Comparison of ENCODE assay signal across 24 cellular contexts in the genomic region with DNA sequence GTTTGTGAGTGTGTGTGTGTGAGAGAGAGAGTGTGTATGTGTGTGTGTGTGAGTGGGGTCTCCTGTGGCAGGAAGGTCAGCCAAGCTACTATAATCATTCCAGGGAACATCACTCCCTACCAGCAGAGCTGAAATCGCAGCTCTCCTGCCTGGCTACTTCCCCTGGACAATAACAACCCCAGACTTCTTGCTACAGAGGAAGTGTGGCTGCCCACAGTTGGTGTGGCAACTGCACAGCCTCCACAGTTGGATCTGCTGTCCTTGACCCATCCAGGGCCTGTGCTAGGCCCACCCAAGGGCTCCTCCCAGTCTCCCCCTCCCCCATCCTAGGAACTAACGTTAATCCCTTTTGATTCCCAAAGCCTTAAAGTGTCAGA. TPM values are rescaled to one million over a fixed set of nuclear protein-coding genes. Genes with fewer than 3 reads are reported as not detected.
A peak's percentile ranks its signal among the peaks of the same experiment; 100 is the strongest.
DNase-seq lines count a peak whose midpoint lies in the region; ATAC-seq and TF ChIP-seq lines count a peak whose summit lies in the region.
"Had no signal": no experiment of that assay in that cellular context is flagged by ENCODE, and none has a peak within 500 bp of the region (broad histone marks: within the 10 kb centered on the region; RNA-seq: fewer than 3 reads in every experiment).

No MANE protein-coding gene starts in this region.

- TF ChIP-seq CTCF in GM23338 (conservative IDR thresholded peaks at IDR 0.05; ENCODE audit: low read depth in 2 of 2) = no peak
- no peak for TF ChIP-seq CTCF in endothelial cell (IDR thresholded peaks at IDR 0.05; ENCODE audit: unreplicated experiment)
- no peak for TF ChIP-seq CTCF in nephron (IDR thresholded peaks at IDR 0.05; ENCODE audit: unreplicated experiment in 3 of 3)
- no peak for TF ChIP-seq CTCF in heart right ventricle (IDR thresholded peaks at IDR 0.05)

- H3K27me3 Mint-ChIP-seq in GM23338 (ENCODE audit: insufficient read depth, low read depth, poor library complexity) (peaks cover 51% of the 10 kb centered on the region), endothelial cell (ENCODE audit: unreplicated experiment) (peaks cover 19% of the 10 kb centered on the region), nephron (ENCODE audit: low read depth) (peaks cover 91% of the 10 kb centered on the region)

- no peak overlapping the region for H3K18ac ChIP-seq in mesendoderm (ENCODE audit: low read length)

- H3K4me1 Mint-ChIP-seq in GM23338 (peaks cover 14% of the 10 kb centered on the region), endothelial cell (ENCODE audit: unreplicated experiment) (peaks cover 17% of the 10 kb centered on the region), nephron (peaks cover 14% of the 10 kb centered on the region)

- H4K20me1 ChIP-seq in GM23338 (replicated peaks; ENCODE audit: insufficient read depth) = no peaks in the 10 kb centered on the region

- peaks cover 0 to 19% (median 5%) of the 10 kb centered on the region in 11 donors for H3K9me3 ChIP-seq in heart right ventricle
- H3K9me3 ChIP-seq: HAP-1, mucosa of descending colon, SJCRH30 had no signal

- H2AK5ac ChIP-seq in mesendoderm (ENCODE audit: low read length) = no peak overlapping the region

- H3K27me3 ChIP-seq in GM23338 (ENCODE audit: insufficient read depth) = peaks cover 43% of the 10 kb centered on the region
- H3K27me3 ChIP-seq in mesendoderm (ENCODE audit: insufficient read depth, low read length, poor library complexity) = no peaks in the 10 kb centered on the region
- peaks cover 0 to 70% (median 62%) of the 10 kb centered on the region in 7 donors for H3K27me3 ChIP-seq in heart right ventricle
- H3K27me3 ChIP-seq: SJCRH30 had no signal

- no peak for ATAC-seq in GM23338
- no peak for ATAC-seq in HG02970 (IDR thresholded peaks at IDR 0.05; ENCODE audit: low FRiP score, unreplicated experiment)
- ATAC-seq in heart right ventricle = no peak
- ATAC-seq: activated naive CD8-positive, alpha-beta T cell treated with anti-CD3 and anti-CD28 coated beads, Interleukin-2, amount 50 U/mL, for 24 hours; mucosa of descending colon had no signal

- H3K27ac Mint-ChIP-seq in GM23338 (no peak overlapping the region), endothelial cell (ENCODE audit: unreplicated experiment) (no peak overlapping the region), nephron (no peak overlapping the region)
- H3K27ac Mint-ChIP-seq: activated naive CD8-positive, alpha-beta T cell treated with anti-CD3 and anti-CD28 coated beads, Interleukin-2, amount 50 U/mL, for 24 hours; stimulated activated naive CD8-positive, alpha-beta T cell treated with anti-CD3 and anti-CD28 coated beads, Interleukin-15, Interleukin-2, amounts not matched to agents 100 ng/mL and 50 ng/mL, for 24 hours had no signal

- H3K4me1 ChIP-seq in GM23338 (ENCODE audit: insufficient read depth) = peaks cover 16% of the 10 kb centered on the region; the same call in 1 of the 2 replicates
- H3K4me1 ChIP-seq in mesendoderm (ENCODE audit: control insufficient read depth, low read depth, low read length) = no peaks in the 10 kb centered on the region
- peaks cover 0 to 21% (median 14%) of the 10 kb centered on the region in 9 donors for H3K4me1 ChIP-seq in heart right ventricle
- H3K4me1 ChIP-seq: HAP-1, SJCRH30 had no signal

- WGBS in mesendoderm (ENCODE audit: extremely low coverage, insufficient coverage, low lambda C conversion rate) = no CpG with 5 or more reads among the region's 2 CpGs
- 51 to 68% methylated on average over 2 of the region's 2 CpGs for WGBS in heart right ventricle, 2 donors

- no peak overlapping the region for H4K8ac ChIP-seq in mesendoderm (ENCODE audit: low read depth, low read length)

- DNase-seq in GM23338 (ENCODE audit: low spot score) = no peak
- DNase-seq in NOMO-1 treated with DMSO at 0.1 percent for 48 hours (lab: John Stamatoyannopoulos, UW; ENCODE audit: unreplicated experiment) = peak; percentile 60
- no peak for DNase-seq in endothelial cell (ENCODE audit: low spot score)
- no peak for DNase-seq in DMS79 treated with DMSO at 0.1 percent for 48 hours (lab: John Stamatoyannopoulos, UW)
- DNase-seq in mesendoderm = no peak
- no peak for DNase-seq in heart right ventricle
- DNase-seq: activated effector memory CD4-positive, alpha-beta T cell treated with Interleukin-2 at 50 U/mL for 16 hours; activated naive CD8-positive, alpha-beta T cell treated with anti-CD3 and anti-CD28 coated beads, Interleukin-2, amount 50 U/mL, for 24 hours; foreskin melanocyte; mucosa of descending colon; NCI-H1436 treated with DMSO at 0.1 percent for 48 hours; NCI-H2171 treated with DMSO at 0.1 percent for 48 hours; NCI-H69; SJCRH30; stimulated activated CD4-positive, alpha-beta T cell treated with anti-CD3 and anti-CD28 coated beads, Interleukin-4, amount 100 ng/mL, for 1 hour; T-helper 2 cell; tibial artery had no signal

- no peak overlapping the region for H3K9ac ChIP-seq in mesendoderm (ENCODE audit: low read length)

- H3K4me2 ChIP-seq in GM23338 = no peak overlapping the region
- H3K4me2 ChIP-seq in mesendoderm (ENCODE audit: low read length) = no peak overlapping the region
- H3K4me2 ChIP-seq: smooth muscle cell had no signal

- H2BK15ac ChIP-seq in mesendoderm (replicated peaks; ENCODE audit: low read depth) = no peak overlapping the region

- H3K36me3 ChIP-seq in GM23338 (ENCODE audit: insufficient read depth) (no peaks in the 10 kb centered on the region), mesendoderm (ENCODE audit: control insufficient read depth, insufficient read depth, low read length) (no peaks in the 10 kb centered on the region), heart right ventricle (no peaks in the 10 kb centered on the region)
- H3K36me3 ChIP-seq: HAP-1, SJCRH30, tibial artery, WERI-Rb-1 had no signal

- no peak overlapping the region for H3K23ac ChIP-seq in mesendoderm (ENCODE audit: low read length)

- H2BK5ac ChIP-seq in mesendoderm (ENCODE audit: low read length) = no peak overlapping the region

- no peak overlapping the region for H4K5ac ChIP-seq in mesendoderm (ENCODE audit: low read length)

- no peak overlapping the region for H3K56ac ChIP-seq in mesendoderm (ENCODE audit: low read length)

- H3K9me3 Mint-ChIP-seq in GM23338 (peaks cover 21% of the 10 kb centered on the region), endothelial cell (ENCODE audit: unreplicated experiment) (no peaks in the 10 kb centered on the region), nephron (peaks cover 23% of the 10 kb centered on the region)
- H3K9me3 Mint-ChIP-seq: stimulated activated naive CD8-positive, alpha-beta T cell treated with anti-CD3 and anti-CD28 coated beads, Interleukin-15, Interleukin-2, amounts not matched to agents 100 ng/mL and 50 ng/mL, for 24 hours had no signal

- H3K4me3 ChIP-seq in GM23338 (no peak overlapping the region), mesendoderm (ENCODE audit: low read length) (no peak overlapping the region), heart right ventricle (no peak overlapping the region)
- H3K4me3 ChIP-seq: HAP-1, mucosa of descending colon, SJCRH30, smooth muscle cell, tibial artery had no signal

- H3F3A ChIP-seq in GM23338 (replicated peaks; ENCODE audit: low read depth) = peaks cover 7% of the 10 kb centered on the region

- H3K4ac ChIP-seq in mesendoderm (ENCODE audit: low read depth, low read length) = no peak overlapping the region

- intact Hi-C loops in heart right ventricle (cut with DNase I) = no loop called here

- peaks cover 3% of the 10 kb centered on the region; the same call in 2 of the 3 replicates for H3K36me3 Mint-ChIP-seq in GM23338 (ENCODE audit: low read depth)
- H3K36me3 Mint-ChIP-seq in endothelial cell (ENCODE audit: low read depth, unreplicated experiment) = peaks cover 9% of the 10 kb centered on the region
- no peaks in the 10 kb centered on the region for H3K36me3 Mint-ChIP-seq in nephron (ENCODE audit: low read depth)

- H3K9me2 ChIP-seq in GM23338 (ENCODE audit: insufficient read depth) = no peaks in the 10 kb centered on the region; the same call in 1 of the 2 replicates

- H3K4me3 Mint-ChIP-seq in GM23338 (peak overlapping the region; percentile 21; the same call in 1 of the 3 replicates), endothelial cell (ENCODE audit: unreplicated experiment) (peak overlapping the region; percentile 85), nephron (peak overlapping the region; percentile 14 to 40 (median 24))
- H3K4me3 Mint-ChIP-seq: activated naive CD8-positive, alpha-beta T cell treated with anti-CD3 and anti-CD28 coated beads, Interleukin-2, amount 50 U/mL, for 24 hours; stimulated activated naive CD8-positive, alpha-beta T cell treated with anti-CD3 and anti-CD28 coated beads, Interleukin-15, Interleukin-2, amounts not matched to agents 100 ng/mL and 50 ng/mL, for 24 hours had no signal

- no peak overlapping the region for H3K27ac ChIP-seq in GM23338 (ENCODE audit: low read depth)
- H3K27ac ChIP-seq in mesendoderm (ENCODE audit: low read depth, low read length) = no peak overlapping the region
- no peak overlapping the region for H3K27ac ChIP-seq in heart right ventricle
- H3K27ac ChIP-seq: SJCRH30, tibial artery, WERI-Rb-1 had no signal

- H2BK120ac ChIP-seq in mesendoderm (ENCODE audit: low read depth, low read length) = no peak overlapping the region

- H2AFZ ChIP-seq in GM23338 = no peak overlapping the region

- H3K79me1 ChIP-seq in mesendoderm (ENCODE audit: low read length) = no peaks in the 10 kb centered on the region

- H3K79me2 ChIP-seq in GM23338 (replicated peaks; ENCODE audit: insufficient read depth) (no peaks in the 10 kb centered on the region), mesendoderm (ENCODE audit: control insufficient read depth, insufficient read depth, low read length) (no peaks in the 10 kb centered on the region)

TF ChIP-seq in GM23338, 12 proteins besides CTCF, POLR2A, EP300 and RAD21:
- no peak for TF ChIP-seq ZNF331 (CRISPR knock-in tag; IDR thresholded peaks at IDR 0.05; ENCODE audit: low read depth)

RNA-seq across cellular contexts. Expression of a gene that starts 1.5 kb away (rescaled TPM):
- total RNA-seq in GM23338 (2014; rRNA removed; shearing (Covaris generic)) = 1.4 and 2.3 TPM in 2 replicates
- 0.38 and 1.2 TPM in 2 replicates for polyA plus RNA-seq in GM23338 (2016; fragmentation: Nextera tagmentation; extraction: Ambion mirVana)
- 1.3 TPM for total RNA-seq in endothelial cell (ENCODE audit: unreplicated experiment)
- polyA plus RNA-seq in mesendoderm (2013, experiment 1 of 2) = 0.35 TPM
- polyA plus RNA-seq in mesendoderm (2013, experiment 2 of 2) = 0.25 TPM
- total RNA-seq in heart right ventricle = under 1 TPM in 2 of 10 donors, not detected in 8; 0.17 to 0.36 TPM
- polyA plus RNA-seq in heart right ventricle = under 1 TPM in 1 of 2 donors, not detected in 1; 0.03 TPM
- total RNA-seq: endothelial cell of umbilical vein, mucosa of descending colon, SJCRH30 had no signal
- polyA plus RNA-seq: smooth muscle cell had no signal

RNA-seq across cellular contexts. Expression of a gene that starts 44.2 kb away (rescaled TPM):
- not detected in 2 replicates for total RNA-seq in GM23338 (2014; rRNA removed; shearing (Covaris generic))
- polyA plus RNA-seq in GM23338 (2016; fragmentation: Nextera tagmentation; extraction: Ambion mirVana) = not detected in 2 replicates
- total RNA-seq in endothelial cell (ENCODE audit: unreplicated experiment) = 0.38 TPM
- polyA plus RNA-seq in mesendoderm (2013, experiment 1 of 2) = 0.04 TPM
- polyA plus RNA-seq in mesendoderm (2013, experiment 2 of 2) = 0.08 TPM
- 10 to 100 TPM; 12.8 to 59.8 (median 28.1) TPM for total RNA-seq in heart right ventricle
- 10 to 100 TPM; 12.4 to 94.8 TPM for polyA plus RNA-seq in heart right ventricle

Comparison
In these comparisons a context has a peak if more than half of its experiments do, and no peak if none do; other contexts are left out.
1. H3K4me3 Mint-ChIP-seq: peak in every context shown above with its lines; median percentile 85 in endothelial cell; 24 in nephron; 21 in GM23338.